8 cellular contexts compared by ENCODE assay signal in genomic region chr3:127823590-127823857, GRCh38. TPM values are rescaled to one million over a fixed set of nuclear protein-coding genes. Genes with fewer than 3 reads are reported as not detected.
A peak's percentile ranks its signal among the peaks of the same experiment; 100 is the strongest.
DNase-seq lines count a peak whose midpoint lies in the region; ATAC-seq and TF ChIP-seq lines count a peak whose summit lies in the region.

No MANE protein-coding gene starts in this region.

- peaks cover 27% of the 10 kb centered on the region for H3K4me1 ChIP-seq in RWPE2 (ENCODE audit: insufficient read depth, poor library complexity, severe bottlenecking)
- peaks cover 27 to 48% (median 31%) of the 10 kb centered on the region in 3 donors for H3K4me1 ChIP-seq in esophagus squamous epithelium
- H3K4me1 ChIP-seq in gastrocnemius medialis = peaks cover 30 to 38% of the 10 kb centered on the region in 2 donors
- no peaks in the 10 kb centered on the region for H3K4me1 ChIP-seq in HAP-1

- no peak for DNase-seq in RWPE2 (ENCODE audit: low spot score)
- no peak for DNase-seq in esophagus squamous epithelium (lab: John Stamatoyannopoulos, UW)
- DNase-seq in gastrocnemius medialis = no peak
- no peak for DNase-seq in HAP-1 (ENCODE audit: low spot score in 2 of 2)
- DNase-seq in activated gamma-delta T cell treated with Interleukin-2 at 50 U/mL for 16 hours = no peak
- no peak for DNase-seq in GM20000 (ENCODE audit: low spot score)

- TF ChIP-seq POLR2A in esophagus squamous epithelium (IDR thresholded peaks at IDR 0.05) (no peak), gastrocnemius medialis (IDR thresholded peaks at IDR 0.05) (no peak)

- no peaks in the 10 kb centered on the region for H3K27me3 ChIP-seq in RWPE2 (ENCODE audit: insufficient read depth, poor library complexity, severe bottlenecking)
- peaks cover 0 to 5% (median 0%) of the 10 kb centered on the region in 4 donors for H3K27me3 ChIP-seq in esophagus squamous epithelium
- no peaks in the 10 kb centered on the region for H3K27me3 ChIP-seq in gastrocnemius medialis
- peaks cover 19% of the 10 kb centered on the region for H3K27me3 ChIP-seq in HAP-1 (ENCODE audit: low read depth)

- 44 to 73% methylated on average over 2 to 3 of the region's 3 CpGs for WGBS in esophagus squamous epithelium, 2 donors

- H3K4me3 ChIP-seq in GM08714 (ENCODE audit: low read length) = peak overlapping the region; percentile 66; the same call in 1 of the 2 replicates
- peak overlapping the region; percentile 82 for H3K4me3 ChIP-seq in RWPE2 (ENCODE audit: severe bottlenecking)
- peak overlapping the region; percentile 80 to 94 (median 85) for H3K4me3 ChIP-seq in esophagus squamous epithelium
- H3K4me3 ChIP-seq in gastrocnemius medialis = peak overlapping the region; percentile 38 to 88 (median 58)
- no peak overlapping the region for H3K4me3 ChIP-seq in HAP-1

- in situ Hi-C loops in gastrocnemius medialis (cut with MboI; ENCODE audit: low sequenced_read_pairs in 4 of 4) = no loop called here
- in situ Hi-C loops in HAP-1 (cut with MboI; ENCODE audit: low sequenced_read_pairs) = no loop called here

- peaks cover 9% of the 10 kb centered on the region for H3K36me3 ChIP-seq in RWPE2 (ENCODE audit: low read depth)
- H3K36me3 ChIP-seq in esophagus squamous epithelium = no peaks in the 10 kb centered on the region
- no peaks in the 10 kb centered on the region for H3K36me3 ChIP-seq in gastrocnemius medialis
- H3K36me3 ChIP-seq in HAP-1 (replicated peaks) = no peaks in the 10 kb centered on the region

- H3K9me3 ChIP-seq in RWPE2 (ENCODE audit: severe bottlenecking) = peaks cover 5% of the 10 kb centered on the region
- H3K9me3 ChIP-seq in esophagus squamous epithelium = peaks cover 0 to 10% (median 6%) of the 10 kb centered on the region in 3 donors
- H3K9me3 ChIP-seq in gastrocnemius medialis = peaks cover 0 to 6% (median 0%) of the 10 kb centered on the region in 3 donors
- no peaks in the 10 kb centered on the region for H3K9me3 ChIP-seq in HAP-1

- intact Hi-C loops in esophagus squamous epithelium (cut with DNase I) = loop anchor here (10.0 kb wide), 2 partner anchors 119 to 149 kb away; partner anchors contain the start of gene ABTB1
- intact Hi-C loops in gastrocnemius medialis (cut with DNase I; ENCODE audit: low total_unique reads) = loop anchor here (1.0 to 5.0 kb wide), 3 partner anchors 63 to 151 kb away; partner anchors contain the start of gene ABTB1

- H3K27ac ChIP-seq in RWPE2 (ENCODE audit: poor library complexity, severe bottlenecking) = peak overlapping the region; percentile 82
- H3K27ac ChIP-seq in esophagus squamous epithelium = peak overlapping the region in 3 of 4 donors; percentile 89 to 95 (median 94)
- H3K27ac ChIP-seq in gastrocnemius medialis = peak overlapping the region; percentile 65 to 87 (median 76)

- ATAC-seq in RWPE2 (ENCODE audit: low read depth) (no peak), gastrocnemius medialis (peak; percentile 11 to 14), GM18520 (IDR thresholded peaks at IDR 0.05; ENCODE audit: unreplicated experiment) (no peak)

- TF ChIP-seq CTCF in RWPE2 (IDR thresholded peaks at IDR 0.05; ENCODE audit: poor library complexity, severe bottlenecking) = no peak
- TF ChIP-seq CTCF in esophagus squamous epithelium (IDR thresholded peaks at IDR 0.05) = no peak
- no peak for TF ChIP-seq CTCF in gastrocnemius medialis (IDR thresholded peaks at IDR 0.05 in 4 of 5, conservative IDR thresholded peaks at IDR 0.05 in 1 of 5)
- no peak for TF ChIP-seq CTCF in GM20000 (IDR thresholded peaks at IDR 0.05; ENCODE audit: extremely low read depth, missing control alignments)

RNA-seq across cellular contexts. Expression of gene MGLL, which starts 1.2 kb away (rescaled TPM):
- total RNA-seq in esophagus squamous epithelium (100 to 1,000 TPM in 1 of 4 donors, 10 to 100 TPM in 3; 36.7 to 146 (median 73.5) TPM), gastrocnemius medialis (10 to 100 TPM; 26.5 to 50.2 (median 43.8) TPM)

Comparison
In these comparisons a context has a peak if more than half of its experiments do, and no peak if none do; other contexts are left out.
1. ATAC-seq: peak in gastrocnemius medialis (2 of 2); none in RWPE2 (single experiment) and GM18520 (single experiment).
2. Peak in every context shown above with its lines, with median percentiles within 50 percentile points of each other: H3K27ac ChIP-seq.